In the genomic region with DNA sequence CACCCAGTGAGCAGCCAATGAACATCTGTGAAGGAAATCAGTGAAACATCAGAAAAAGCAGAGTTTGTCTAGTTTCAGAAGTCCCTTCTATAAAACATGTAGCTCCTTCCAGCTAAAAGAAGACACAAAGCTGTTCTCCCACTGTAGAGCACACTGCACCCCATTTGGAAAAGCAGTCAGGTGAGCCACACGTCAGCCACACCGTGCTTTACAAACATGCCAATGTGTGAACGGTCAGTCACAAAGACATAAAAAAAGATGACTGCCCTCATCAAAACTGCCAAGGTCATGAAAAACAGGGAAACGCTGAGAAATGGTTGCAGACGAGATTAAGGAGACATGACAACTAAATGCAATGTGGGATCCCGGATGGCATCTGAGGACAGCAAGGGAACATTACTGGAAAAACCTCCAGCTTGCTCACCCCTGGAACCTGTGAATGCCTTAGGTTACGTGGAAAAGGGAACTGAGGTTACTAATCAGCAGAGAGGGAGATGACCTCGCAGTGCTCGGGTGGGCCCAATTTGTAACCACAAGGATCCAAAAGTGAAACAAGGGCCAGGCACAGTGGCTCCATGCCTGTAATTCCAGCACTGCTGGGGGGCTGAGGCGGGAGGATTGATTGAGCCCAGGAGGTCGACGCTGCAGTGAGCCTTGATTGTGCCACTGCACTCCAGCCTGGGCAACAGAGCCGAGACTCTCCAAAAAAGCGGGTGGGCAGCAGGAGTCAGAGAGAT, we compare ENCODE assay signal across 1 cellular context.
TF ChIP-seq lines count a peak whose summit lies in the region.

No MANE protein-coding gene starts in this region.

TF ChIP-seq in GM23338, 12 proteins besides CTCF, POLR2A, EP300 and RAD21 (continued from another document):
- TF ChIP-seq, protein P1, sequence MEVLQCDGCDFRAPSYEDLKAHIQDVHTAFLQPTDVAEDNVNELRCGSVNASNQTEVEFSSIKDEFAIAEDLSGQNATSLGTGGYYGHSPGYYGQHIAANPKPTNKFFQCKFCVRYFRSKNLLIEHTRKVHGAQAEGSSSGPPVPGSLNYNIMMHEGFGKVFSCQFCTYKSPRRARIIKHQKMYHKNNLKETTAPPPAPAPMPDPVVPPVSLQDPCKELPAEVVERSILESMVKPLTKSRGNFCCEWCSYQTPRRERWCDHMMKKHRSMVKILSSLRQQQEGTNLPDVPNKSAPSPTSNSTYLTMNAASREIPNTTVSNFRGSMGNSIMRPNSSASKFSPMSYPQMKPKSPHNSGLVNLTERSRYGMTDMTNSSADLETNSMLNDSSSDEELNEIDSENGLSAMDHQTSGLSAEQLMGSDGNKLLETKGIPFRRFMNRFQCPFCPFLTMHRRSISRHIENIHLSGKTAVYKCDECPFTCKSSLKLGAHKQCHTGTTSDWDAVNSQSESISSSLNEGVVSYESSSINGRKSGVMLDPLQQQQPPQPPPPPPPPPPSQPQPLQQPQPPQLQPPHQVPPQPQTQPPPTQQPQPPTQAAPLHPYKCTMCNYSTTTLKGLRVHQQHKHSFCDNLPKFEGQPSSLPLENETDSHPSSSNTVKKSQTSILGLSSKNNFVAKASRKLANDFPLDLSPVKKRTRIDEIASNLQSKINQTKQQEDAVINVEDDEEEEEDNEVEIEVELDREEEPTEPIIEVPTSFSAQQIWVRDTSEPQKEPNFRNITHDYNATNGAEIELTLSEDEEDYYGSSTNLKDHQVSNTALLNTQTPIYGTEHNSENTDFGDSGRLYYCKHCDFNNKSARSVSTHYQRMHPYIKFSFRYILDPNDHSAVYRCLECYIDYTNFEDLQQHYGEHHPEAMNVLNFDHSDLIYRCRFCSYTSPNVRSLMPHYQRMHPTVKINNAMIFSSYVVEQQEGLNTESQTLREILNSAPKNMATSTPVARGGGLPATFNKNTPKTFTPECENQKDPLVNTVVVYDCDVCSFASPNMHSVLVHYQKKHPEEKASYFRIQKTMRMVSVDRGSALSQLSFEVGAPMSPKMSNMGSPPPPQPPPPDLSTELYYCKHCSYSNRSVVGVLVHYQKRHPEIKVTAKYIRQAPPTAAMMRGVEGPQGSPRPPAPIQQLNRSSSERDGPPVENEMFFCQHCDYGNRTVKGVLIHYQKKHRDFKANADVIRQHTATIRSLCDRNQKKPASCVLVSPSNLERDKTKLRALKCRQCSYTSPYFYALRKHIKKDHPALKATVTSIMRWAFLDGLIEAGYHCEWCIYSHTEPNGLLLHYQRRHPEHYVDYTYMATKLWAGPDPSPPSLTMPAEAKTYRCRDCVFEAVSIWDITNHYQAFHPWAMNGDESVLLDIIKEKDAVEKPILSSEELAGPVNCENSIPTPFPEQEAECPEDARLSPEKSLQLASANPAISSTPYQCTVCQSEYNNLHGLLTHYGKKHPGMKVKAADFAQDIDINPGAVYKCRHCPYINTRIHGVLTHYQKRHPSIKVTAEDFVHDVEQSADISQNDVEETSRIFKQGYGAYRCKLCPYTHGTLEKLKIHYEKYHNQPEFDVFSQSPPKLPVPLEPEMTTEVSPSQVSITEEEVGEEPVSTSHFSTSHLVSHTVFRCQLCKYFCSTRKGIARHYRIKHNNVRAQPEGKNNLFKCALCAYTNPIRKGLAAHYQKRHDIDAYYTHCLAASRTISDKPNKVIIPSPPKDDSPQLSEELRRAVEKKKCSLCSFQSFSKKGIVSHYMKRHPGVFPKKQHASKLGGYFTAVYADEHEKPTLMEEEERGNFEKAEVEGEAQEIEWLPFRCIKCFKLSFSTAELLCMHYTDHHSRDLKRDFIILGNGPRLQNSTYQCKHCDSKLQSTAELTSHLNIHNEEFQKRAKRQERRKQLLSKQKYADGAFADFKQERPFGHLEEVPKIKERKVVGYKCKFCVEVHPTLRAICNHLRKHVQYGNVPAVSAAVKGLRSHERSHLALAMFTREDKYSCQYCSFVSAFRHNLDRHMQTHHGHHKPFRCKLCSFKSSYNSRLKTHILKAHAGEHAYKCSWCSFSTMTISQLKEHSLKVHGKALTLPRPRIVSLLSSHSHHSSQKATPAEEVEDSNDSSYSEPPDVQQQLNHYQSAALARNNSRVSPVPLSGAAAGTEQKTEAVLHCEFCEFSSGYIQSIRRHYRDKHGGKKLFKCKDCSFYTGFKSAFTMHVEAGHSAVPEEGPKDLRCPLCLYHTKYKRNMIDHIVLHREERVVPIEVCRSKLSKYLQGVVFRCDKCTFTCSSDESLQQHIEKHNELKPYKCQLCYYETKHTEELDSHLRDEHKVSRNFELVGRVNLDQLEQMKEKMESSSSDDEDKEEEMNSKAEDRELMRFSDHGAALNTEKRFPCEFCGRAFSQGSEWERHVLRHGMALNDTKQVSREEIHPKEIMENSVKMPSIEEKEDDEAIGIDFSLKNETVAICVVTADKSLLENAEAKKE (CRISPR knock-in tag; IDR thresholded peaks at IDR 0.05) = no peak
